In the genomic region with DNA sequence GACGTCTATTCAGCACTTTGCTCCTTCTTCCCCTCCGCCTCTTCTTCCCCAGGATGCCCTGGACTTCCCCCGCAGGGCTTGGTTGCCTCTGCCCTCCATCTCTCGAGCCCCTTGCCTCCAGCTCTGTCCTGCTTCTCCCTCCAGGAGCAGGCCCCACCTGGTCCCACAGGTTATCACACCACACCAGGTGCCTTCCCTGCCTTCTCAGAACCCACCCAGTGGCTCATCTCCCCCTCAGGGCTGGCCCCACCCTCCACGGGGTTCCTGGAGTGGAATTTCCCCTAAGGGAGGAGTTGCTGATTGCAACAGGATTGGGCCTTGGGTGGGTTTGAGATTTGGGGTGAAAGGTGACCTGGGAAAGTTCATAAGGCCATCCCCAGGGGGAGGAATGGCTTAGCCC, we compare ENCODE assay signal across 9 cellular contexts. TPM values are rescaled to one million over a fixed set of nuclear protein-coding genes. Genes with fewer than 3 reads are reported as not detected.
"Had no signal": no experiment of that assay in that cellular context is flagged by ENCODE, and none has a peak within 500 bp of the region (broad histone marks: within the 10 kb centered on the region; RNA-seq: fewer than 3 reads in every experiment).

No MANE protein-coding gene starts in this region.

- FAIRE-seq: H54, K562 had no signal

- H3K9ac ChIP-seq: GM23248 had no signal

- DNase-seq: GM23248, GOT3, H9, HCEC 1CT, IMR-90, KG1 had no signal

- ATAC-seq: K562 had no signal

- H2AFZ ChIP-seq: GM23248 had no signal

- H3K9me3 Mint-ChIP-seq: H9 had no signal

- H3K27ac ChIP-seq: GM23248 had no signal

- H3K27ac Mint-ChIP-seq: H9 had no signal

- H3K4me3 Mint-ChIP-seq: H9 had no signal

- H3K4me3 ChIP-seq: GM23248, K562 had no signal

RNA-seq across cellular contexts. Expression of a gene that starts 49.0 kb away (rescaled TPM):
- total RNA-seq: GM23248, H9, HT-29, IMR-90, K562 had no signal
- polyA plus RNA-seq: GM23248, IMR-90 had no signal
